1 cellular context compared by ENCODE assay signal in the genomic region with DNA sequence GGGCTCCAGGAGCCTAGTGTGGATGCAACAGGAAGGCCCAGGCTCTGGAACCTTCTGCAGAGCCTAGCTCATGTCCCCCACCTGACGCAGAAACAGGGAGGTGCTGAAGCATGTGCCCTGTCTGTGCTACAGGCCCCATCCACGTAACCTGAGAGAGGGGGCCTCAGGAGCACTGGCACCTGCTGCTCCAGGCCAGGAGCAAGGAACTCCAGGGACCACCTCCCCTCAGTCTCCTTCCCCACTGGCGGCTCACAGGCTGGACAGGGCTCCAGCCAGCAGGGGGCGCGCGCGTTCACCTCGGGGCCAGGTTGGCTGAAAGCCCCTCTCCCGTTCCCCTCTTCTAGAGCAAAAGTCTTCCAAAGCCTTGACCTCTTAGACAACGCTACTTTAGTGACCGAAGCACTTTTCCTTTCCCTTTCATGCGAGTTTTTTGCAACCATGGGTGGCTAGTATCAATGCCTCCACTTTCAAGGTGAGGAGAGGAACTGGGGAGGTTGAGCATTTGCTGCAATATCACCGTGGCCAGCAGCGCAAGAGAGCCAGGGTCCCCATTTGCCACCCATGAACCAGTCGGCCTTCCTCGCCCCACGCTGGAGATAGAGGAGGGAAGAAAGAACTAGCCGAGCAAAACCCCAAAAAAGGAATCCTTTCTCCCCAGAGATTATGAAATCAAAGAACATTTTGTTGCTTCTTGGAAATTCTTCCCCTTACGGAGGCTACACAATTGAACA.
A peak's percentile ranks its signal among the peaks of the same experiment; 100 is the strongest.
TF ChIP-seq lines count a peak whose summit lies in the region.

No MANE protein-coding gene starts in this region.

TF ChIP-seq in GM12878, 131 proteins besides CTCF, POLR2A, EP300 and RAD21 (continued from another document):
- TF ChIP-seq, protein P1, sequence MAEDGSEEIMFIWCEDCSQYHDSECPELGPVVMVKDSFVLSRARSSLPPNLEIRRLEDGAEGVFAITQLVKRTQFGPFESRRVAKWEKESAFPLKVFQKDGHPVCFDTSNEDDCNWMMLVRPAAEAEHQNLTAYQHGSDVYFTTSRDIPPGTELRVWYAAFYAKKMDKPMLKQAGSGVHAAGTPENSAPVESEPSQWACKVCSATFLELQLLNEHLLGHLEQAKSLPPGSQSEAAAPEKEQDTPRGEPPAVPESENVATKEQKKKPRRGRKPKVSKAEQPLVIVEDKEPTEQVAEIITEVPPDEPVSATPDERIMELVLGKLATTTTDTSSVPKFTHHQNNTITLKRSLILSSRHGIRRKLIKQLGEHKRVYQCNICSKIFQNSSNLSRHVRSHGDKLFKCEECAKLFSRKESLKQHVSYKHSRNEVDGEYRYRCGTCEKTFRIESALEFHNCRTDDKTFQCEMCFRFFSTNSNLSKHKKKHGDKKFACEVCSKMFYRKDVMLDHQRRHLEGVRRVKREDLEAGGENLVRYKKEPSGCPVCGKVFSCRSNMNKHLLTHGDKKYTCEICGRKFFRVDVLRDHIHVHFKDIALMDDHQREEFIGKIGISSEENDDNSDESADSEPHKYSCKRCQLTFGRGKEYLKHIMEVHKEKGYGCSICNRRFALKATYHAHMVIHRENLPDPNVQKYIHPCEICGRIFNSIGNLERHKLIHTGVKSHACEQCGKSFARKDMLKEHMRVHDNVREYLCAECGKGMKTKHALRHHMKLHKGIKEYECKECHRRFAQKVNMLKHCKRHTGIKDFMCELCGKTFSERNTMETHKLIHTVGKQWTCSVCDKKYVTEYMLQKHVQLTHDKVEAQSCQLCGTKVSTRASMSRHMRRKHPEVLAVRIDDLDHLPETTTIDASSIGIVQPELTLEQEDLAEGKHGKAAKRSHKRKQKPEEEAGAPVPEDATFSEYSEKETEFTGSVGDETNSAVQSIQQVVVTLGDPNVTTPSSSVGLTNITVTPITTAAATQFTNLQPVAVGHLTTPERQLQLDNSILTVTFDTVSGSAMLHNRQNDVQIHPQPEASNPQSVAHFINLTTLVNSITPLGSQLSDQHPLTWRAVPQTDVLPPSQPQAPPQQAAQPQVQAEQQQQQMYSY (CRISPR knock-in tag; IDR thresholded peaks at IDR 0.05) = no peak
- TF ChIP-seq SPI1 (IDR thresholded peaks at IDR 0.05; ENCODE audit: borderline replicate concordance, insufficient read depth, low read depth, low read length) (peak; percentile 68), BRCA1 (IDR thresholded peaks at IDR 0.05; ENCODE audit: low read depth, low read length) (no peak), MTA2 (IDR thresholded peaks at IDR 0.05; ENCODE audit: low read depth) (peak; percentile 49; the same call in 1 of the 2 replicates), RAD51 (IDR thresholded peaks at IDR 0.05) (no peak), IKZF2 (IDR thresholded peaks at IDR 0.05) (0 out of 4 replicates have a peak, but pooled peaks of 1 of the 2 experiments have one; percentile 36), ZZZ3 (IDR thresholded peaks at IDR 0.05; ENCODE audit: control insufficient read depth, insufficient read length, low read depth) (no peak), YY1 (IDR thresholded peaks at IDR 0.05; ENCODE audit: low read depth, low read length) (0 out of 2 replicates have a peak, but pooled peaks have one; percentile 37), MLLT1 (IDR thresholded peaks at IDR 0.05) (0 out of 2 replicates have a peak, but pooled peaks have one; percentile 52), SUZ12 (IDR thresholded peaks at IDR 0.05; ENCODE audit: unreplicated experiment) (no peak), POLR2AphosphoS5 (IDR thresholded peaks at IDR 0.05; ENCODE audit: low read length) (peak; percentile 5; the same call in 1 of the 2 replicates), RB1 (IDR thresholded peaks at IDR 0.05; ENCODE audit: borderline replicate concordance) (0 out of 2 replicates have a peak, but pooled peaks have one; percentile 49), STAT1 (conservative IDR thresholded peaks at IDR 0.05) (no peak), MEF2B (IDR thresholded peaks at IDR 0.05; ENCODE audit: partially characterized antibody, poor library complexity, severe bottlenecking) (peak; percentile 51), PML (IDR thresholded peaks at IDR 0.05; ENCODE audit: low read length) (peak; percentile 39; the same call in 1 of the 2 replicates), LARP7 (IDR thresholded peaks at IDR 0.05) (peak; percentile 66; the same call in 1 of the 2 replicates), NBN (IDR thresholded peaks at IDR 0.05) (peak; percentile 44), TBL1XR1 (IDR thresholded peaks at IDR 0.05; ENCODE audit: low read depth, low read length) (0 out of 2 replicates have a peak, but pooled peaks have one; percentile 0), FOXM1 (IDR thresholded peaks at IDR 0.05; ENCODE audit: low read depth, low read length) (no peak; the same call in 1 of the 2 replicates), SMARCA5 (IDR thresholded peaks at IDR 0.05) (peak; percentile 94), ZNF207 (IDR thresholded peaks at IDR 0.05; ENCODE audit: borderline replicate concordance) (0 out of 2 replicates have a peak, but pooled peaks have one; percentile 48), SMC3 (IDR thresholded peaks at IDR 0.05; ENCODE audit: borderline replicate concordance, low read length) (peak; percentile 52), DPF2 (IDR thresholded peaks at IDR 0.05) (0 out of 2 replicates have a peak, but pooled peaks have one; percentile 35), NR2F1 (conservative IDR thresholded peaks at IDR 0.05) (0 out of 2 replicates have a peak, but pooled peaks have one; percentile 31), RELA (IDR thresholded peaks at IDR 0.05; ENCODE audit: borderline replicate concordance, partially characterized antibody) (peak; percentile 42), EED (IDR thresholded peaks at IDR 0.05; ENCODE audit: low read depth) (0 out of 2 replicates have a peak, but pooled peaks have one; percentile 17)
- TF ChIP-seq, protein P2, sequence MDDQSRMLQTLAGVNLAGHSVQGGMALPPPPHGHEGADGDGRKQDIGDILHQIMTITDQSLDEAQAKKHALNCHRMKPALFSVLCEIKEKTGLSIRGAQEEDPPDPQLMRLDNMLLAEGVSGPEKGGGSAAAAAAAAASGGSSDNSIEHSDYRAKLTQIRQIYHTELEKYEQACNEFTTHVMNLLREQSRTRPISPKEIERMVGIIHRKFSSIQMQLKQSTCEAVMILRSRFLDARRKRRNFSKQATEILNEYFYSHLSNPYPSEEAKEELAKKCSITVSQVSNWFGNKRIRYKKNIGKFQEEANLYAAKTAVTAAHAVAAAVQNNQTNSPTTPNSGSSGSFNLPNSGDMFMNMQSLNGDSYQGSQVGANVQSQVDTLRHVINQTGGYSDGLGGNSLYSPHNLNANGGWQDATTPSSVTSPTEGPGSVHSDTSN (IDR thresholded peaks at IDR 0.05; ENCODE audit: insufficient replicate concordance, low read depth, low read length) = no peak
- TF ChIP-seq, protein P3, sequence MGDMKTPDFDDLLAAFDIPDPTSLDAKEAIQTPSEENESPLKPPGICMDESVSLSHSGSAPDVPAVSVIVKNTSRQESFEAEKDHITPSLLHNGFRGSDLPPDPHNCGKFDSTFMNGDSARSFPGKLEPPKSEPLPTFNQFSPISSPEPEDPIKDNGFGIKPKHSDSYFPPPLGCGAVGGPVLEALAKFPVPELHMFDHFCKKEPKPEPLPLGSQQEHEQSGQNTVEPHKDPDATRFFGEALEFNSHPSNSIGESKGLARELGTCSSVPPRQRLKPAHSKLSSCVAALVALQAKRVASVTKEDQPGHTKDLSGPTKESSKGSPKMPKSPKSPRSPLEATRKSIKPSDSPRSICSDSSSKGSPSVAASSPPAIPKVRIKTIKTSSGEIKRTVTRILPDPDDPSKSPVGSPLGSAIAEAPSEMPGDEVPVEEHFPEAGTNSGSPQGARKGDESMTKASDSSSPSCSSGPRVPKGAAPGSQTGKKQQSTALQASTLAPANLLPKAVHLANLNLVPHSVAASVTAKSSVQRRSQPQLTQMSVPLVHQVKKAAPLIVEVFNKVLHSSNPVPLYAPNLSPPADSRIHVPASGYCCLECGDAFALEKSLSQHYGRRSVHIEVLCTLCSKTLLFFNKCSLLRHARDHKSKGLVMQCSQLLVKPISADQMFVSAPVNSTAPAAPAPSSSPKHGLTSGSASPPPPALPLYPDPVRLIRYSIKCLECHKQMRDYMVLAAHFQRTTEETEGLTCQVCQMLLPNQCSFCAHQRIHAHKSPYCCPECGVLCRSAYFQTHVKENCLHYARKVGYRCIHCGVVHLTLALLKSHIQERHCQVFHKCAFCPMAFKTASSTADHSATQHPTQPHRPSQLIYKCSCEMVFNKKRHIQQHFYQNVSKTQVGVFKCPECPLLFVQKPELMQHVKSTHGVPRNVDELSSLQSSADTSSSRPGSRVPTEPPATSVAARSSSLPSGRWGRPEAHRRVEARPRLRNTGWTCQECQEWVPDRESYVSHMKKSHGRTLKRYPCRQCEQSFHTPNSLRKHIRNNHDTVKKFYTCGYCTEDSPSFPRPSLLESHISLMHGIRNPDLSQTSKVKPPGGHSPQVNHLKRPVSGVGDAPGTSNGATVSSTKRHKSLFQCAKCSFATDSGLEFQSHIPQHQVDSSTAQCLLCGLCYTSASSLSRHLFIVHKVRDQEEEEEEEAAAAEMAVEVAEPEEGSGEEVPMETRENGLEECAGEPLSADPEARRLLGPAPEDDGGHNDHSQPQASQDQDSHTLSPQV (IDR thresholded peaks at IDR 0.05) = 0 out of 2 replicates have a peak, but pooled peaks have one; percentile 24
- TF ChIP-seq, protein P4, sequence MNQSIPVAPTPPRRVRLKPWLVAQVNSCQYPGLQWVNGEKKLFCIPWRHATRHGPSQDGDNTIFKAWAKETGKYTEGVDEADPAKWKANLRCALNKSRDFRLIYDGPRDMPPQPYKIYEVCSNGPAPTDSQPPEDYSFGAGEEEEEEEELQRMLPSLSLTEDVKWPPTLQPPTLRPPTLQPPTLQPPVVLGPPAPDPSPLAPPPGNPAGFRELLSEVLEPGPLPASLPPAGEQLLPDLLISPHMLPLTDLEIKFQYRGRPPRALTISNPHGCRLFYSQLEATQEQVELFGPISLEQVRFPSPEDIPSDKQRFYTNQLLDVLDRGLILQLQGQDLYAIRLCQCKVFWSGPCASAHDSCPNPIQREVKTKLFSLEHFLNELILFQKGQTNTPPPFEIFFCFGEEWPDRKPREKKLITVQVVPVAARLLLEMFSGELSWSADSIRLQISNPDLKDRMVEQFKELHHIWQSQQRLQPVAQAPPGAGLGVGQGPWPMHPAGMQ (IDR thresholded peaks at IDR 0.05; ENCODE audit: borderline replicate concordance) = no peak
- TF ChIP-seq, protein P5, sequence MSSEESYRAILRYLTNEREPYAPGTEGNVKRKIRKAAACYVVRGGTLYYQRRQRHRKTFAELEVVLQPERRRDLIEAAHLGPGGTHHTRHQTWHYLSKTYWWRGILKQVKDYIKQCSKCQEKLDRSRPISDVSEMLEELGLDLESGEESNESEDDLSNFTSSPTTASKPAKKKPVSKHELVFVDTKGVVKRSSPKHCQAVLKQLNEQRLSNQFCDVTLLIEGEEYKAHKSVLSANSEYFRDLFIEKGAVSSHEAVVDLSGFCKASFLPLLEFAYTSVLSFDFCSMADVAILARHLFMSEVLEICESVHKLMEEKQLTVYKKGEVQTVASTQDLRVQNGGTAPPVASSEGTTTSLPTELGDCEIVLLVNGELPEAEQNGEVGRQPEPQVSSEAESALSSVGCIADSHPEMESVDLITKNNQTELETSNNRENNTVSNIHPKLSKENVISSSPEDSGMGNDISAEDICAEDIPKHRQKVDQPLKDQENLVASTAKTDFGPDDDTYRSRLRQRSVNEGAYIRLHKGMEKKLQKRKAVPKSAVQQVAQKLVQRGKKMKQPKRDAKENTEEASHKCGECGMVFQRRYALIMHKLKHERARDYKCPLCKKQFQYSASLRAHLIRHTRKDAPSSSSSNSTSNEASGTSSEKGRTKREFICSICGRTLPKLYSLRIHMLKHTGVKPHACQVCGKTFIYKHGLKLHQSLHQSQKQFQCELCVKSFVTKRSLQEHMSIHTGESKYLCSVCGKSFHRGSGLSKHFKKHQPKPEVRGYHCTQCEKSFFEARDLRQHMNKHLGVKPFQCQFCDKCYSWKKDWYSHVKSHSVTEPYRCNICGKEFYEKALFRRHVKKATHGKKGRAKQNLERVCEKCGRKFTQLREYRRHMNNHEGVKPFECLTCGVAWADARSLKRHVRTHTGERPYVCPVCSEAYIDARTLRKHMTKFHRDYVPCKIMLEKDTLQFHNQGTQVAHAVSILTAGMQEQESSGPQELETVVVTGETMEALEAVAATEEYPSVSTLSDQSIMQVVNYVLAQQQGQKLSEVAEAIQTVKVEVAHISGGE (CRISPR knock-in tag; IDR thresholded peaks at IDR 0.05) = no peak
